ENCODE assay signal across 10 cellular contexts in the genomic region with DNA sequence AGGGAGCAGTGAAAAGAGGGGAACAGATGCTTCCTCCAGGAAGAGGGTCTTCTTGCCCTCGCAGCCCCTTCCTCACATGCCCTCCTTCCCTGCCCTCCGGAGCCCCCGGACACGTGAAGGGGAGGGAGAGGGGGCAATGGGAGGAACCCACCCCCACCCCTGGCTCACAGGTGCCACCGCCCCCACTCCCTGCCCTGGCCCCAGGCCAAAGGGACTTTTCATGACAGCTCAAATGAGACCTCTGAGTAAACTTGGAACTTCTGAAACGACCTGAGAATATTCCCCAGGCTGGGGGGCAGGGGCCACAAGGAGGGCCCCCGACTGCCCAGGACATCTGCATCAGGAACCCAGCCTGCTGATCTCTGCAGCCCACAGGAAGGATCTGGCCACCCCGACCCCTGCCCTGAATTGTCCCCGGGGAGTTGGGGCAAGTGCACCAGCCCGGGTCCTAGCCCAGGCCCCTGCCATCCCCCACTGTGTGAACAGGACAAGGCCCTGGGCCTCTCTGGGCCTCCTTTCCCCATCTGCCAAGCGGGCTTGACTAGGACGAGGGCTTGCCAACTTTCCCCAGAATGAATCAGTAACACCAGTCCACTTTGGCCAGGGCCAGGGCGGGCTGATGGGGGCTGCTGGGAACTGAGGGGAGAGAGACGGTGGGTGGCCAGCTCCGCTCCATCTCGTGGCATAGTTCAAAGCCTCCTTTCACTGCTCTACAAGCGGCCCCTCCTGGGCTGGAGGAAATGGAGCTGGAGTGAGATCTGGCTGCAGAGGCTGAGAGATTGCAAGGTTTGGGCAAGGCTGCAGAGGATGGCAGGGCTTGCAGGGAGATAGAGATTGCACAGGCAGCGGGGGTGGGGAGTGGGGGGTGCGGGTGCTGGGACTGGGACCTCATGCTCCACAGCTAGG. TPM values are rescaled to one million over a fixed set of nuclear protein-coding genes. Genes with fewer than 3 reads are reported as not detected.
DNase-seq lines count a peak whose midpoint lies in the region; ATAC-seq, FAIRE-seq and TF ChIP-seq lines count a peak whose summit lies in the region.
"Had no signal": no experiment of that assay in that cellular context is flagged by ENCODE, and none has a peak within 500 bp of the region (broad histone marks: within the 10 kb centered on the region; RNA-seq: fewer than 3 reads in every experiment).

No MANE protein-coding gene starts in this region.

- H3F3A ChIP-seq in GM23338 (replicated peaks; ENCODE audit: low read depth), result no peaks in the 10 kb centered on the region

- no peak overlapping the region for H3K4me2 ChIP-seq in GM23338
- no peak overlapping the region for H3K4me2 ChIP-seq in fibroblast of lung (ENCODE audit: extremely low read depth, insufficient read depth, low read length)

- H3K9me2 ChIP-seq in GM23338 (ENCODE audit: insufficient read depth), result no peaks in the 10 kb centered on the region

- no peaks in the 10 kb centered on the region for H3K9me3 Mint-ChIP-seq in GM23338
- H3K9me3 Mint-ChIP-seq in stimulated activated effector memory CD8-positive, alpha-beta T cell treated with anti-CD3 and anti-CD28 coated beads, Interleukin-12 subunit alpha, Interleukin-12 subunit beta, amount 100 ng/mL, for 72 hours, result no peaks in the 10 kb centered on the region

- H2AFZ ChIP-seq in GM23338, result peak overlapping the region; percentile 95
- no peak overlapping the region for H2AFZ ChIP-seq in fibroblast of lung (ENCODE audit: low read length)

- H3K27ac Mint-ChIP-seq in GM23338, result no peak overlapping the region
- H3K27ac Mint-ChIP-seq in stimulated activated effector memory CD8-positive, alpha-beta T cell treated with anti-CD3 and anti-CD28 coated beads, Interleukin-12 subunit alpha, Interleukin-12 subunit beta, amount 100 ng/mL, for 72 hours, result peak overlapping the region; percentile 98

- peaks cover 3% of the 10 kb centered on the region for H3K27me3 Mint-ChIP-seq in GM23338 (ENCODE audit: insufficient read depth, low read depth, poor library complexity)

- H3K79me2 ChIP-seq in GM23338 (replicated peaks; ENCODE audit: insufficient read depth) (no peaks in the 10 kb centered on the region), fibroblast of lung (ENCODE audit: control insufficient read depth, insufficient read depth, low read length) (no peaks in the 10 kb centered on the region)

- H3K27ac ChIP-seq in GM23338 (ENCODE audit: low read depth), result no peak overlapping the region
- H3K27ac ChIP-seq in fibroblast of lung (ENCODE audit: insufficient read depth, low read length), result no peak overlapping the region
- H3K27ac ChIP-seq in caudate nucleus (ENCODE audit: low read depth, low read length), result no peak overlapping the region

- H3K4me1 Mint-ChIP-seq in GM23338, result peaks cover 18% of the 10 kb centered on the region; the same call in 2 of the 3 replicates
- H3K4me1 Mint-ChIP-seq in stimulated activated effector memory CD8-positive, alpha-beta T cell treated with anti-CD3 and anti-CD28 coated beads, Interleukin-12 subunit alpha, Interleukin-12 subunit beta, amount 100 ng/mL, for 72 hours, result peaks cover 80% of the 10 kb centered on the region

- DNase-seq in GM23338 (ENCODE audit: low spot score), result no peak
- DNase-seq in activated CD8-positive, alpha-beta memory T cell treated with anti-CD3 and anti-CD28 coated beads for 24 hours, result peak; percentile 91
- peak; percentile 30 to 38 for DNase-seq in fibroblast of lung (ENCODE audit: low read depth in 2 of 2)
- peak; percentile 50 to 92 for DNase-seq in stimulated activated effector memory CD8-positive, alpha-beta T cell treated with anti-CD3 and anti-CD28 coated beads, Interleukin-12 subunit alpha, Interleukin-12 subunit beta, amount 100 ng/mL, for 72 hours (ENCODE audit: low spot score in 2 of 2)
- no peak for DNase-seq in caudate nucleus (lab: John Stamatoyannopoulos, UW)
- DNase-seq in NCI-H128 (lab: John Stamatoyannopoulos, UW; ENCODE audit: unreplicated experiment), result no peak
- DNase-seq in HuH-7.5 (ENCODE audit: low spot score), result no peak
- DNase-seq in urothelium cell line (ENCODE audit: low spot score), result no peak
- DNase-seq: NCI-H1694, substantia nigra had no signal

- no peak overlapping the region for H3K9ac ChIP-seq in fibroblast of lung (ENCODE audit: insufficient read depth, low read length)

- FAIRE-seq in urothelium cell line (lab: Jason Lieb, UNC), result no peak

- H3K36me3 ChIP-seq in GM23338 (ENCODE audit: insufficient read depth) (no peaks in the 10 kb centered on the region), fibroblast of lung (ENCODE audit: control insufficient read depth, insufficient read depth, low read length) (no peaks in the 10 kb centered on the region)

- peak; percentile 63 for ATAC-seq in GM23338
- peak; percentile 45 for ATAC-seq in stimulated activated effector memory CD8-positive, alpha-beta T cell treated with anti-CD3 and anti-CD28 coated beads, Interleukin-12 subunit alpha, Interleukin-12 subunit beta, amount 100 ng/mL, for 72 hours

- H4K20me1 ChIP-seq in GM23338 (replicated peaks; ENCODE audit: insufficient read depth) (no peaks in the 10 kb centered on the region), fibroblast of lung (ENCODE audit: control insufficient read depth, extremely low read depth, insufficient read depth, low read length) (no peaks in the 10 kb centered on the region)

- no peak for TF ChIP-seq CTCF in GM23338 (conservative IDR thresholded peaks at IDR 0.05; ENCODE audit: low read depth in 2 of 2)
- TF ChIP-seq CTCF in fibroblast of lung (conservative IDR thresholded peaks at IDR 0.05 in 1 of 2, IDR thresholded peaks at IDR 0.05 in 1 of 2; ENCODE audit: low read depth in 1 of 2, low read length in 2 of 2), result no peak

- H3K4me3 Mint-ChIP-seq in GM23338, result no peak overlapping the region
- H3K4me3 Mint-ChIP-seq in stimulated activated effector memory CD8-positive, alpha-beta T cell treated with anti-CD3 and anti-CD28 coated beads, Interleukin-12 subunit alpha, Interleukin-12 subunit beta, amount 100 ng/mL, for 72 hours, result peak overlapping the region; percentile 94

- H3K27me3 ChIP-seq in GM23338 (ENCODE audit: insufficient read depth) (no peaks in the 10 kb centered on the region), fibroblast of lung (ENCODE audit: control insufficient read depth, insufficient read depth, low read length) (peaks cover 2% of the 10 kb centered on the region)

- no peaks in the 10 kb centered on the region for H3K9me3 ChIP-seq in fibroblast of lung (ENCODE audit: control insufficient read depth, insufficient read depth, low read depth, low read length)

- H3K4me3 ChIP-seq in GM23338 (no peak overlapping the region), fibroblast of lung (replicated peaks in 1 of 4; ENCODE audit: control extremely low read depth in 1 of 4, insufficient read depth in 1 of 4, low read depth in 3 of 4, low read length in 4 of 4) (no peak overlapping the region)

- H3K36me3 Mint-ChIP-seq in GM23338 (ENCODE audit: low read depth), result no peaks in the 10 kb centered on the region; the same call in 2 of the 3 replicates
- peaks cover 91% of the 10 kb centered on the region for H3K36me3 Mint-ChIP-seq in stimulated activated effector memory CD8-positive, alpha-beta T cell treated with anti-CD3 and anti-CD28 coated beads, Interleukin-12 subunit alpha, Interleukin-12 subunit beta, amount 100 ng/mL, for 72 hours

- H3K4me1 ChIP-seq in GM23338 (ENCODE audit: insufficient read depth) (peaks cover 3% of the 10 kb centered on the region; the same call in 1 of the 2 replicates), fibroblast of lung (ENCODE audit: control insufficient read depth, extremely low read depth, insufficient read depth, low read length) (peaks cover 12% of the 10 kb centered on the region)

TF ChIP-seq in GM23338, 12 proteins besides CTCF, POLR2A, EP300 and RAD21 (continues in another document):
- no peak for TF ChIP-seq CREB1 (CRISPR knock-in tag; IDR thresholded peaks at IDR 0.05; ENCODE audit: low read depth)
- TF ChIP-seq STAT1 (IDR thresholded peaks at IDR 0.05; ENCODE audit: unreplicated experiment), result no peak
- TF ChIP-seq JUNB (IDR thresholded peaks at IDR 0.05; ENCODE audit: unreplicated experiment), result no peak
- TF ChIP-seq NANOG (IDR thresholded peaks at IDR 0.05; ENCODE audit: borderline replicate concordance), result no peak
- TF ChIP-seq ZNF331 (CRISPR knock-in tag; IDR thresholded peaks at IDR 0.05; ENCODE audit: low read depth), result no peak

RNA-seq across cellular contexts. Expression of gene IL21R, which starts 3.8 kb away (rescaled TPM):
- total RNA-seq in GM23338 (2014; rRNA removed; shearing (Covaris generic)), result 2.6 TPM in 2 replicates
- polyA plus RNA-seq in GM23338 (2016; fragmentation: Nextera tagmentation; extraction: Ambion mirVana) (0.42 and 0.83 TPM in 2 replicates), fibroblast of lung (0.87 and 0.95 TPM in 2 replicates)
- 1.8 and 7.4 TPM in 2 replicates for total RNA-seq in fibroblast of lung
- 0.86 and 1.7 TPM in 2 replicates for polyA plus RNA-seq in fibroblast of lung (2012)
- 1.5 and 4.9 TPM in 2 replicates for polyA minus RNA-seq in fibroblast of lung (ENCODE audit: low replicate concordance)

Comparison
In these comparisons a context has a peak if more than half of its experiments do, and no peak if none do; other contexts are left out.
1. DNase-seq: peak in activated CD8-positive, alpha-beta memory T cell treated with anti-CD3 and anti-CD28 coated beads for 24 hours (single experiment), fibroblast of lung (2 of 2) and stimulated activated effector memory CD8-positive, alpha-beta T cell treated with anti-CD3 and anti-CD28 coated beads, Interleukin-12 subunit alpha, Interleukin-12 subunit beta, amount 100 ng/mL, for 72 hours (2 of 2); none in GM23338 (single experiment), caudate nucleus (0 of 61), NCI-H128 (single experiment), HuH-7.5 (single experiment) and urothelium cell line (single experiment).